In genomic region chr7:102279537-102280400, GRCh38 we compare ENCODE assay signal across 8 cellular contexts.
DNase-seq lines count a peak whose midpoint lies in the region; ATAC-seq, FAIRE-seq and TF ChIP-seq lines count a peak whose summit lies in the region.

No MANE protein-coding gene starts in this region.

- peak; percentile 85 for FAIRE-seq in urothelium cell line (lab: Jason Lieb, UNC)

- peak; percentile 64 for ATAC-seq in HG02884 (IDR thresholded peaks at IDR 0.05; ENCODE audit: unreplicated experiment)

- H3K27me3 Mint-ChIP-seq in nephron (ENCODE audit: low read depth): no peaks in the 10 kb centered on the region

- no peaks in the 10 kb centered on the region for H3K36me3 Mint-ChIP-seq in nephron (ENCODE audit: low read depth)

- H3K27ac Mint-ChIP-seq in nephron: no peak overlapping the region

- peak; percentile 15 to 34 (median 26) for DNase-seq in activated CD4-positive, CD25-positive, alpha-beta regulatory T cell (lab: John Stamatoyannopoulos, UW)
- no peak for DNase-seq in activated CD4-positive, CD25-positive, alpha-beta regulatory T cell treated with anti-CD3 and anti-CD28 coated beads, Interleukin-2, amount 50 U/mL, for 72 hours
- DNase-seq in NCI-H748 treated with DMSO at 0.1 percent for 48 hours (lab: John Stamatoyannopoulos, UW) (peak; percentile 43), epithelial cell of esophagus (ENCODE audit: low read depth) (peak; percentile 52), urothelium cell line (ENCODE audit: low spot score) (peak; percentile 88)
- peak; percentile 16 for DNase-seq in activated CD8-positive, alpha-beta memory T cell treated with anti-CD3 and anti-CD28 coated beads, Interleukin-2, amount 50 U/mL, for 1 hour (ENCODE audit: extremely low read depth)

- H3K4me3 ChIP-seq in epithelial cell of esophagus (ENCODE audit: low read length): no peak overlapping the region

- peak; percentile 76 for TF ChIP-seq CTCF in epithelial cell of esophagus (IDR thresholded peaks at IDR 0.05; ENCODE audit: insufficient read depth, low read depth, low read length, missing control alignments)
- peak; percentile 84 to 92 (median 85) for TF ChIP-seq CTCF in nephron (IDR thresholded peaks at IDR 0.05; ENCODE audit: unreplicated experiment in 3 of 3)

- H3K4me3 Mint-ChIP-seq in nephron: no peak overlapping the region

- no peaks in the 10 kb centered on the region for H3K9me3 Mint-ChIP-seq in nephron

- peaks cover 7% of the 10 kb centered on the region for H3K4me1 Mint-ChIP-seq in nephron
